1 cellular context compared by ENCODE assay signal in the genomic region with DNA sequence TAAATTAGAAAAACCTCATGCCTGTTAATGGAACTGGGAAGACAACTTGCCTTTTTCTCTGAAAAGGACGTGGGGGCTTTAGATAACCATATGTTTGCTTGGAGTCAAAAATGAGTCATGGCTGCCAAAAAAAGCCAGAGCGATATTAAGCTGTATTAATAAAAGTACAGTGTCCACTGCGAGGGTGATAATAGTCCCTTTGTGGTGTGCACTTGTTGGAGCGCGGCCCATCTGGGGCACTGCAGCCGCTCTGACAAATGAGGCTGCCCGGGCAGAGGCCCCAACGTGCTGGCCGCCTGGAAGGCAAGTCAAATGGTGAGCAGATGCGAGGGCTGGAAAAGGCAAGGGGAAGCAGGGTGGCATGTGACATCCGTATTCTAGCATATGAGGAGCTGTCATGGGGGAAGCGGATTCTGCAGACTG.
TF ChIP-seq lines count a peak whose summit lies in the region.

No MANE protein-coding gene starts in this region.

TF ChIP-seq in K562, 482 proteins besides CTCF, POLR2A, EP300 and RAD21 (continued from another document):
- no peak for TF ChIP-seq KDM5B (IDR thresholded peaks at IDR 0.05; ENCODE audit: insufficient replicate concordance, low read depth, low read length)
- TF ChIP-seq ARID2 (IDR thresholded peaks at IDR 0.05): no peak
- TF ChIP-seq, protein P1, sequence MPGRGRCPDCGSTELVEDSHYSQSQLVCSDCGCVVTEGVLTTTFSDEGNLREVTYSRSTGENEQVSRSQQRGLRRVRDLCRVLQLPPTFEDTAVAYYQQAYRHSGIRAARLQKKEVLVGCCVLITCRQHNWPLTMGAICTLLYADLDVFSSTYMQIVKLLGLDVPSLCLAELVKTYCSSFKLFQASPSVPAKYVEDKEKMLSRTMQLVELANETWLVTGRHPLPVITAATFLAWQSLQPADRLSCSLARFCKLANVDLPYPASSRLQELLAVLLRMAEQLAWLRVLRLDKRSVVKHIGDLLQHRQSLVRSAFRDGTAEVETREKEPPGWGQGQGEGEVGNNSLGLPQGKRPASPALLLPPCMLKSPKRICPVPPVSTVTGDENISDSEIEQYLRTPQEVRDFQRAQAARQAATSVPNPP (IDR thresholded peaks at IDR 0.05; ENCODE audit: borderline replicate concordance, insufficient read depth, insufficient read length): no peak
- no peak for TF ChIP-seq RFX1 (IDR thresholded peaks at IDR 0.05)
- TF ChIP-seq NR1H2 (CRISPR knock-in tag; IDR thresholded peaks at IDR 0.05): no peak
- TF ChIP-seq TCF7L2 (IDR thresholded peaks at IDR 0.05; ENCODE audit: low read depth, low read length): no peak
- no peak for TF ChIP-seq ATF2 (CRISPR knock-in tag; IDR thresholded peaks at IDR 0.05)
- TF ChIP-seq PTBP1 (IDR thresholded peaks at IDR 0.05; ENCODE audit: low read depth, low read length): no peak
- no peak for TF ChIP-seq RFX5 (IDR thresholded peaks at IDR 0.05; ENCODE audit: low read depth, low read length)
- no peak for TF ChIP-seq CEBPG (CRISPR knock-in tag; IDR thresholded peaks at IDR 0.05)
- no peak for TF ChIP-seq CEBPG (tag; conservative IDR thresholded peaks at IDR 0.05 in 1 of 2, IDR thresholded peaks at IDR 0.05 in 1 of 2)
- TF ChIP-seq, protein P2, sequence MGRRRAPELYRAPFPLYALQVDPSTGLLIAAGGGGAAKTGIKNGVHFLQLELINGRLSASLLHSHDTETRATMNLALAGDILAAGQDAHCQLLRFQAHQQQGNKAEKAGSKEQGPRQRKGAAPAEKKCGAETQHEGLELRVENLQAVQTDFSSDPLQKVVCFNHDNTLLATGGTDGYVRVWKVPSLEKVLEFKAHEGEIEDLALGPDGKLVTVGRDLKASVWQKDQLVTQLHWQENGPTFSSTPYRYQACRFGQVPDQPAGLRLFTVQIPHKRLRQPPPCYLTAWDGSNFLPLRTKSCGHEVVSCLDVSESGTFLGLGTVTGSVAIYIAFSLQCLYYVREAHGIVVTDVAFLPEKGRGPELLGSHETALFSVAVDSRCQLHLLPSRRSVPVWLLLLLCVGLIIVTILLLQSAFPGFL (CRISPR knock-in tag; IDR thresholded peaks at IDR 0.05): no peak
- no peak for TF ChIP-seq LCOR (CRISPR knock-in tag; IDR thresholded peaks at IDR 0.05)
- no peak for TF ChIP-seq ATF7 (IDR thresholded peaks at IDR 0.05)
- no peak for TF ChIP-seq PTRF (tag; IDR thresholded peaks at IDR 0.05)
- no peak for TF ChIP-seq ZNF764 (CRISPR knock-in tag; IDR thresholded peaks at IDR 0.05; ENCODE audit: low read depth)
- TF ChIP-seq PHF21A (IDR thresholded peaks at IDR 0.05; ENCODE audit: borderline replicate concordance, low read depth): no peak
- no peak for TF ChIP-seq ZNF224 (CRISPR knock-in tag; IDR thresholded peaks at IDR 0.05)
- TF ChIP-seq TARDBP (IDR thresholded peaks at IDR 0.05): no peak
- no peak for TF ChIP-seq SREBF1 (IDR thresholded peaks at IDR 0.05; ENCODE audit: borderline replicate concordance, low read depth, low read length)
- TF ChIP-seq, protein P3, sequence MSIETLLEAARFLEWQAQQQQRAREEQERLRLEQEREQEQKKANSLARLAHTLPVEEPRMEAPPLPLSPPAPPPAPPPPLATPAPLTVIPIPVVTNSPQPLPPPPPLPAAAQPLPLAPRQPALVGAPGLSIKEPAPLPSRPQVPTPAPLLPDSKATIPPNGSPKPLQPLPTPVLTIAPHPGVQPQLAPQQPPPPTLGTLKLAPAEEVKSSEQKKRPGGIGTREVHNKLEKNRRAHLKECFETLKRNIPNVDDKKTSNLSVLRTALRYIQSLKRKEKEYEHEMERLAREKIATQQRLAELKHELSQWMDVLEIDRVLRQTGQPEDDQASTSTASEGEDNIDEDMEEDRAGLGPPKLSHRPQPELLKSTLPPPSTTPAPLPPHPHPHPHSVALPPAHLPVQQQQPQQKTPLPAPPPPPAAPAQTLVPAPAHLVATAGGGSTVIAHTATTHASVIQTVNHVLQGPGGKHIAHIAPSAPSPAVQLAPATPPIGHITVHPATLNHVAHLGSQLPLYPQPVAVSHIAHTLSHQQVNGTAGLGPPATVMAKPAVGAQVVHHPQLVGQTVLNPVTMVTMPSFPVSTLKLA (conservative IDR thresholded peaks at IDR 0.05): peak in 1 of 2 experiments; percentile 23; a peak in 1 of 4 replicates
- TF ChIP-seq, protein P4, sequence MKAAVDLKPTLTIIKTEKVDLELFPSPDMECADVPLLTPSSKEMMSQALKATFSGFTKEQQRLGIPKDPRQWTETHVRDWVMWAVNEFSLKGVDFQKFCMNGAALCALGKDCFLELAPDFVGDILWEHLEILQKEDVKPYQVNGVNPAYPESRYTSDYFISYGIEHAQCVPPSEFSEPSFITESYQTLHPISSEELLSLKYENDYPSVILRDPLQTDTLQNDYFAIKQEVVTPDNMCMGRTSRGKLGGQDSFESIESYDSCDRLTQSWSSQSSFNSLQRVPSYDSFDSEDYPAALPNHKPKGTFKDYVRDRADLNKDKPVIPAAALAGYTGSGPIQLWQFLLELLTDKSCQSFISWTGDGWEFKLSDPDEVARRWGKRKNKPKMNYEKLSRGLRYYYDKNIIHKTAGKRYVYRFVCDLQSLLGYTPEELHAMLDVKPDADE (conservative IDR thresholded peaks at IDR 0.05; ENCODE audit: control insufficient read depth, low read depth, low read length): no peak
- TF ChIP-seq RAD51 (IDR thresholded peaks at IDR 0.05; ENCODE audit: borderline replicate concordance, low read depth): no peak
- TF ChIP-seq ZBTB9 (CRISPR knock-in tag; IDR thresholded peaks at IDR 0.05): no peak
- TF ChIP-seq, protein P5, sequence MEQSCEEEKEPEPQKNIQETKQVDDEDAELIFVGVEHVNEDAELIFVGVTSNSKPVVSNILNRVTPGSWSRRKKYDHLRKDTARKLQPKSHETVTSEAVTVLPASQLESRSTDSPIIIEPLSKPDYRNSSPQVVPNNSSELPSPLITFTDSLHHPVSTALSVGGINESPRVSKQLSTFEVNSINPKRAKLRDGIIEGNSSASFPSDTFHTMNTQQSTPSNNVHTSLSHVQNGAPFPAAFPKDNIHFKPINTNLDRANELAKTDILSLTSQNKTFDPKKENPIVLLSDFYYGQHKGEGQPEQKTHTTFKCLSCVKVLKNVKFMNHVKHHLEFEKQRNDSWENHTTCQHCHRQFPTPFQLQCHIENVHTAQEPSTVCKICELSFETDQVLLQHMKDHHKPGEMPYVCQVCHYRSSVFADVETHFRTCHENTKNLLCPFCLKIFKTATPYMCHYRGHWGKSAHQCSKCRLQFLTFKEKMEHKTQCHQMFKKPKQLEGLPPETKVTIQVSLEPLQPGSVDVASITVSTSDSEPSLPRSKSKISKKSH (CRISPR knock-in tag; IDR thresholded peaks at IDR 0.05): no peak
- no peak for TF ChIP-seq SAFB (IDR thresholded peaks at IDR 0.05; ENCODE audit: borderline replicate concordance, low read depth, low read length)
- no peak for TF ChIP-seq IRF2 (CRISPR knock-in tag; IDR thresholded peaks at IDR 0.05)
